8 cellular contexts compared by ENCODE assay signal in the genomic region with DNA sequence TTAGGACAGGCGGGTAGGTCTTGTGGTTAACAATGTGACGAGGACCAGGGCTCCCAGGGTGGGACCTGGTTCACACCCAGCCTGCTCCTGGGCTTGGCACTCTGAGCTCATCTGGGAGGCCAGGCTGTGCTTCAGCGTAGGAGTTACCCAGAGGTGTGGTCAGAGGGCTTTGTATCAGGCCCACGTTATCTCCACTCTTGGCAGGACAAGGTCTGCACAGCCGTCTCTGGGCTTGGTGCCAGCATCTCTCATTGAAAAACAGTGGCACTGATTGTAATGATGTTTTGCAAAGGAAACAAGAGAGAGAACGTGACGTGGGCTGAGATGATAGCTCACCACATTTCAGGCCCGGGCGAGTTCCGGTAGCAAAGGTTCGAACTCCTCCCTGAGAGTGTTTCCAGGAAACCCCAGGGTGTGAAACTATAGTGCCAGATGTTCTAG.
DNase-seq lines count a peak whose midpoint lies in the region; ATAC-seq lines count a peak whose summit lies in the region.

No MANE protein-coding gene starts in this region.

- 9 to 10% methylated on average over 11 of the region's 11 CpGs for WGBS in GM23248 (ENCODE audit: low coverage in 1 of 2, low lambda C conversion rate in 2 of 2, missing lambda C conversion rate in 2 of 2), 2 experiments

- no peaks in the 10 kb centered on the region for H3K9me2 ChIP-seq in GM23248 (ENCODE audit: insufficient read depth)

- H3K36me3 ChIP-seq in GM23248 (ENCODE audit: low read depth), result no peaks in the 10 kb centered on the region

- no peaks in the 10 kb centered on the region for H4K20me1 ChIP-seq in GM23248 (ENCODE audit: insufficient read depth)

- no peaks in the 10 kb centered on the region for H3K79me2 ChIP-seq in GM23248 (ENCODE audit: insufficient read depth)

- H3F3A ChIP-seq in GM23248 (ENCODE audit: insufficient read depth), result no peaks in the 10 kb centered on the region

- peak; percentile 98 for ATAC-seq in esophagus mucosa

- H3K9me3 ChIP-seq in GM23248 (ENCODE audit: low read depth), result no peaks in the 10 kb centered on the region

- no peak overlapping the region for H3K27ac ChIP-seq in GM23248

- no peak overlapping the region for H3K9ac ChIP-seq in GM23248

- H2AFZ ChIP-seq in GM23248, result 0 out of 2 replicates have a peak overlapping the region, but pooled peaks have one; percentile 11

- no peaks in the 10 kb centered on the region for H3K4me1 ChIP-seq in GM23248 (ENCODE audit: insufficient read depth)

- H3K27me3 ChIP-seq in GM23248 (replicated peaks; ENCODE audit: insufficient read depth), result no peaks in the 10 kb centered on the region

- DNase-seq in AG20443 (ENCODE audit: low spot score), result peak; percentile 11
- DNase-seq in GM23248, result peak; percentile 47
- peak; percentile 96 for DNase-seq in NCI-H226
- DNase-seq in activated CD8-positive, alpha-beta memory T cell treated with anti-CD3 and anti-CD28 coated beads, Interleukin-2, amount 50 U/mL, for 48 hours, result peak; percentile 69
- peak; percentile 90 for DNase-seq in posterior vena cava (ENCODE audit: low spot score)
- DNase-seq in ureter (ENCODE audit: low spot score), result peak; percentile 89
- DNase-seq in AG08396 (ENCODE audit: low spot score), result no peak

- intact Hi-C loops in posterior vena cava (cut with DNase I), result no loop called here

- no peak overlapping the region for H3K4me2 ChIP-seq in GM23248 (ENCODE audit: unreplicated experiment)

- in situ Hi-C loops in GM23248 (cut with MboI), result no loop called here

- H3K4me3 ChIP-seq in GM23248, result no peak overlapping the region
